12 cellular contexts compared by ENCODE assay signal in the genomic region with DNA sequence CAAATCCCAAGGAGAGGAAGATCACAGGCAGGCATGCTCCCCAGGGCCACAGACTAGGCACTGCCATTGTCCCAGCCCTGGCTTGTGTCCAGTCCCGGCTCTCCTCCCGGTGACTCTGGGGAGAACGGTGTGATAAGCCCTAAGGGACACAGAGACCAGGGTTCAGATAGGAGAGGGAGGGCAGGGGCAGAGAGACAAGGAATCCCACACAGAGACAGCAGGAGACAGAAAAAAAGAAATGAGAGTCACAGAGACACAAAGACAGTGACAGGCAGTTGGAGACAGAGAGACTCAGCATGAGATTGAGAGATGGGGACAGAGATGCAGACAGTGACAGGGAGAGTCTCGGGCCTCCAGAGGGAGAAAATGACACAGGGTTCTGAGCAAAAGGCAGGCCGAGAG. TPM values are rescaled to one million over a fixed set of nuclear protein-coding genes. Genes with fewer than 3 reads are reported as not detected.
DNase-seq lines count a peak whose midpoint lies in the region; ATAC-seq, FAIRE-seq and TF ChIP-seq lines count a peak whose summit lies in the region.
"Had no signal": no experiment of that assay in that cellular context is flagged by ENCODE, and none has a peak within 500 bp of the region (broad histone marks: within the 10 kb centered on the region; RNA-seq: fewer than 3 reads in every experiment).

No MANE protein-coding gene starts in this region.

- TF ChIP-seq CTCF in astrocyte (IDR thresholded peaks at IDR 0.05; ENCODE audit: insufficient read depth, low read depth, low read length) (no peak), HepG2 (CRISPR knock-in tag; IDR thresholded peaks at IDR 0.05) (no peak), testis (IDR thresholded peaks at IDR 0.05) (no peak)

- H3K9me3 ChIP-seq in astrocyte (ENCODE audit: insufficient read depth, low read depth, low read length) (no peaks in the 10 kb centered on the region), HepG2 (ENCODE audit: low read length) (no peaks in the 10 kb centered on the region), testis (no peaks in the 10 kb centered on the region), aorta (ENCODE audit: control insufficient read depth, low read length) (no peaks in the 10 kb centered on the region)

- peak overlapping the region; percentile 86 for H3K4me2 ChIP-seq in astrocyte (ENCODE audit: low read length)
- peak overlapping the region; percentile 68; the same call in 1 of the 2 replicates for H3K4me2 ChIP-seq in HepG2 (ENCODE audit: low read depth, low read length)

- H3K36me3 ChIP-seq in astrocyte (ENCODE audit: insufficient read depth, low read length) (no peaks in the 10 kb centered on the region), HepG2 (replicated peaks in 1 of 2; ENCODE audit: control insufficient read depth in 1 of 2, insufficient read depth in 2 of 2, low read length in 2 of 2) (no peaks in the 10 kb centered on the region), testis (ENCODE audit: low read depth, missing control alignments) (no peaks in the 10 kb centered on the region), aorta (ENCODE audit: control insufficient read depth in 1 of 2, insufficient read depth in 2 of 2, low read length in 1 of 2) (no peaks in the 10 kb centered on the region)

- POLR2A ChIA-PET in HepG2 (lab: Yijun Ruan, JAX): no interaction called here

- H3K27ac ChIP-seq in astrocyte (ENCODE audit: low read depth, low read length) (no peak overlapping the region), HepG2 (ENCODE audit: extremely low read length, insufficient read depth, low read length) (no peak overlapping the region), testis (no peak overlapping the region), aorta (ENCODE audit: low read depth in 1 of 2, low read length in 2 of 2) (no peak overlapping the region)

- H3K27me3 ChIP-seq in astrocyte (ENCODE audit: insufficient read depth, low read length) (peaks cover 60% of the 10 kb centered on the region), HepG2 (ENCODE audit: control insufficient read depth in 1 of 2, insufficient read depth in 2 of 2, low read length in 2 of 2) (peaks cover 23 to 81% of the 10 kb centered on the region in 2 experiments), testis (no peaks in the 10 kb centered on the region), aorta (ENCODE audit: control insufficient read depth in 1 of 2, insufficient read depth in 2 of 2, low read length in 1 of 2) (no peaks in the 10 kb centered on the region)

- TF ChIP-seq EP300 in HepG2 (IDR thresholded peaks at IDR 0.05; ENCODE audit: low read depth in 2 of 2, low read length in 2 of 2) (no peak), HepG2 (CRISPR knock-in tag; IDR thresholded peaks at IDR 0.05; ENCODE audit: borderline replicate concordance) (no peak)

- WGBS in HepG2 (ENCODE audit: low lambda C conversion rate): 0% methylated on average over 5 of the region's 5 CpGs
- 13 to 25% methylated on average over 5 of the region's 5 CpGs for whole genome bisulfite sequencing in testis, 2 donors
- WGBS in aorta, 2 donors: 19 to 28% methylated on average over 5 of the region's 5 CpGs

- peaks cover 26% of the 10 kb centered on the region for H3K4me1 Mint-ChIP-seq in activated naive CD8-positive, alpha-beta T cell (ENCODE audit: low read depth)
- H3K4me1 Mint-ChIP-seq in activated naive CD8-positive, alpha-beta T cell treated with anti-CD3 and anti-CD28 coated beads for 36 hours: peaks cover 21% of the 10 kb centered on the region
- peaks cover 11% of the 10 kb centered on the region for H3K4me1 Mint-ChIP-seq in astrocyte (ENCODE audit: low read depth, unreplicated experiment)

- in situ Hi-C loops in HepG2 (cut with HindIII; ENCODE audit: extremely low pct_ligation_motif_present, low pct_unique_long_range_greater_than_20kb): no loop called here

- TF ChIP-seq RAD21 in HepG2 (CRISPR knock-in tag; IDR thresholded peaks at IDR 0.05): no peak

- peaks cover 21% of the 10 kb centered on the region for H3K27me3 Mint-ChIP-seq in activated naive CD8-positive, alpha-beta T cell
- peaks cover 54% of the 10 kb centered on the region for H3K27me3 Mint-ChIP-seq in activated naive CD8-positive, alpha-beta T cell treated with anti-CD3 and anti-CD28 coated beads for 36 hours
- peaks cover 77% of the 10 kb centered on the region for H3K27me3 Mint-ChIP-seq in astrocyte (ENCODE audit: low read depth, unreplicated experiment)

- H2AFZ ChIP-seq in astrocyte (ENCODE audit: low read depth, low read length): peak overlapping the region; percentile 37
- no peak overlapping the region for H2AFZ ChIP-seq in HepG2 (ENCODE audit: low read length)

- no peaks in the 10 kb centered on the region for H3K9me3 Mint-ChIP-seq in activated naive CD8-positive, alpha-beta T cell (ENCODE audit: low read depth)
- H3K9me3 Mint-ChIP-seq in activated naive CD8-positive, alpha-beta T cell treated with anti-CD3 and anti-CD28 coated beads for 36 hours: no peaks in the 10 kb centered on the region
- peaks cover 4% of the 10 kb centered on the region for H3K9me3 Mint-ChIP-seq in astrocyte (ENCODE audit: unreplicated experiment)

- no peaks in the 10 kb centered on the region for H3K36me3 Mint-ChIP-seq in activated naive CD8-positive, alpha-beta T cell
- H3K36me3 Mint-ChIP-seq in activated naive CD8-positive, alpha-beta T cell treated with anti-CD3 and anti-CD28 coated beads for 36 hours: no peaks in the 10 kb centered on the region
- H3K36me3 Mint-ChIP-seq in astrocyte (ENCODE audit: low read depth, unreplicated experiment): peaks cover 2% of the 10 kb centered on the region

- CTCF ChIA-PET in HepG2 (lab: Yijun Ruan, JAX; ENCODE audit: low intra/inter-chr PET ratio, low total read pairs): interaction anchor here (3.8 kb wide), 1 partner anchor 20 kb away, joined by 21 read pairs; no protein-coding TSS in a partner anchor

- H3K4me3 Mint-ChIP-seq in activated naive CD8-positive, alpha-beta T cell: peak overlapping the region; percentile 42
- H3K4me3 Mint-ChIP-seq in activated naive CD8-positive, alpha-beta T cell treated with anti-CD3 and anti-CD28 coated beads for 36 hours: no peak overlapping the region
- H3K4me3 Mint-ChIP-seq in astrocyte (ENCODE audit: unreplicated experiment): peak overlapping the region; percentile 60

- H3K4me1 ChIP-seq in astrocyte (ENCODE audit: insufficient read depth, low read length) (peaks cover 16% of the 10 kb centered on the region), HepG2 (ENCODE audit: insufficient read depth, low read length) (peaks cover 24% of the 10 kb centered on the region), testis (peaks cover 35% of the 10 kb centered on the region), aorta (ENCODE audit: control insufficient read depth in 1 of 2, insufficient read depth in 2 of 2, low read length in 2 of 2) (no peaks in the 10 kb centered on the region)

- ATAC-seq in HepG2: peak; percentile 46
- ATAC-seq in GM21381 (IDR thresholded peaks at IDR 0.05; ENCODE audit: unreplicated experiment): no peak
- ATAC-seq in aorta (ENCODE audit: low FRiP score): no peak

- no peak overlapping the region for H3K4me3 ChIP-seq in astrocyte (ENCODE audit: insufficient read depth, low read depth, low read length)
- peak overlapping the region in 2 of 3 experiments; percentile 16 to 55; a peak in 2 of 6 replicates for H3K4me3 ChIP-seq in HepG2 (replicated peaks in 1 of 3; ENCODE audit: insufficient read depth in 1 of 3, low read depth in 2 of 3, low read length in 3 of 3)
- H3K4me3 ChIP-seq in testis: peak overlapping the region in 1 of 2 donors; percentile 45
- H3K4me3 ChIP-seq in aorta (ENCODE audit: low read length in 2 of 2): no peak overlapping the region

- peaks cover 4% of the 10 kb centered on the region for H4K20me1 ChIP-seq in astrocyte (ENCODE audit: insufficient read depth, low read length)
- H4K20me1 ChIP-seq in HepG2 (ENCODE audit: insufficient read depth, low read length): 0 out of 2 replicates have a peak, but pooled peaks cover 2% of the 10 kb centered on the region

- no peak overlapping the region for H3K27ac Mint-ChIP-seq in activated naive CD8-positive, alpha-beta T cell
- no peak overlapping the region for H3K27ac Mint-ChIP-seq in activated naive CD8-positive, alpha-beta T cell treated with anti-CD3 and anti-CD28 coated beads for 36 hours
- no peak overlapping the region for H3K27ac Mint-ChIP-seq in astrocyte (ENCODE audit: unreplicated experiment)

- no TSS peak for BruUV-seq in HepG2 (replicated peaks; lab: Mats Ljungman, UMichigan)

- FAIRE-seq in astrocyte (lab: Jason Lieb, UNC) (no peak), HepG2 (lab: Jason Lieb, UNC) (no peak)

- no peak for DNase-seq in activated naive CD8-positive, alpha-beta T cell treated with anti-CD3 and anti-CD28 coated beads for 36 hours
- DNase-seq in astrocyte (ENCODE audit: low read depth) (no peak), HepG2 (ENCODE audit: low spot score) (no peak), testis (peak; percentile 84), occipital lobe (lab: John Stamatoyannopoulos, UW) (no peak), aorta (no peak)
- DNase-seq: amniotic stem cell; CD4-positive, alpha-beta memory T cell; midbrain had no signal

- intact Hi-C loops in HepG2 (cut with micrococcal nuclease; ENCODE audit: unreplicated experiment) (no loop called here), testis (cut with DNase I; ENCODE audit: low total_unique reads) (no loop called here), aorta (cut with DNase I) (no loop called here)

- no peaks in the 10 kb centered on the region for H3K79me2 ChIP-seq in astrocyte (ENCODE audit: insufficient read depth, low read length)
- no peaks in the 10 kb centered on the region for H3K79me2 ChIP-seq in HepG2 (ENCODE audit: insufficient read depth, low read length)

- TF ChIP-seq POLR2A in HepG2 (IDR thresholded peaks at IDR 0.05; ENCODE audit: insufficient read depth in 1 of 2, low read depth in 2 of 2, low read length in 2 of 2) (no peak), testis (IDR thresholded peaks at IDR 0.05) (no peak)

- H3K9ac ChIP-seq in astrocyte (ENCODE audit: low read length) (no peak overlapping the region), HepG2 (ENCODE audit: insufficient read depth, low read depth, low read length) (no peak overlapping the region)

RNA-seq across cellular contexts. Expression of a gene that starts 0.4 kb away (rescaled TPM):
- total RNA-seq in activated naive CD8-positive, alpha-beta T cell treated with anti-CD3 and anti-CD28 coated beads for 36 hours: under 1 TPM; 0.12 to 0.20 TPM
- 0.05 TPM in 1 of 2 replicates, not detected in the other for total RNA-seq in astrocyte
- not detected in 2 replicates for total RNA-seq in HepG2 (2016; rRNA removed; fragmentation: Illumina TruSeq; extraction: Trizol)
- not detected in 2 replicates for total RNA-seq in HepG2 (2016; cell fraction: cytosol; rRNA removed; fragmentation: Illumina TruSeq; extraction: Trizol; ENCODE audit: low read depth)
- total RNA-seq in HepG2 (2016; cell fraction: insoluble cytoplasmic fraction; rRNA removed; fragmentation: Illumina TruSeq; extraction: Trizol): not detected in 2 replicates
- not detected in 2 replicates for total RNA-seq in HepG2 (2016; cell fraction: membrane; rRNA removed; fragmentation: Illumina TruSeq; extraction: Trizol)
- total RNA-seq in HepG2 (2016; cell fraction: nucleus; rRNA removed; fragmentation: Illumina TruSeq; extraction: Trizol): not detected in 2 replicates
- not detected in 2 replicates for polyA plus RNA-seq in HepG2 (2011; rRNA removed)
- not detected in 2 replicates for polyA plus RNA-seq in HepG2 (2011; cell fraction: cytosol; rRNA removed)
- not detected in 2 replicates for polyA plus RNA-seq in HepG2 (2011; cell fraction: nucleus; rRNA removed)
- polyA plus RNA-seq in HepG2 (2012): not detected in 2 replicates
- polyA plus RNA-seq in HepG2 (2016; cell fraction: cytosol; fragmentation: Illumina TruSeq; extraction: Trizol; ENCODE audit: low read depth): not detected in 2 replicates
- not detected in 2 replicates for polyA plus RNA-seq in HepG2 (2016; cell fraction: insoluble cytoplasmic fraction; fragmentation: Illumina TruSeq; extraction: Trizol; ENCODE audit: low read depth)
- polyA plus RNA-seq in HepG2 (2016; cell fraction: membrane; fragmentation: Illumina TruSeq; extraction: Trizol; ENCODE audit: low read depth): not detected in 2 replicates
- polyA plus RNA-seq in HepG2 (2016; cell fraction: nucleus; fragmentation: Illumina TruSeq; extraction: Trizol; ENCODE audit: insufficient read depth, low read depth): not detected in 2 replicates
- not detected in 2 replicates for polyA minus RNA-seq in HepG2 (2011; rRNA and poly(A)+ RNA removed; ENCODE audit: low replicate concordance)
- polyA minus RNA-seq in HepG2 (2011; cell fraction: cytosol; rRNA and poly(A)+ RNA removed): not detected in 2 replicates
- not detected in 2 replicates for polyA minus RNA-seq in HepG2 (2011; cell fraction: nucleus; rRNA and poly(A)+ RNA removed)
- 1 to 10 TPM; 6.4 to 7.0 TPM for total RNA-seq in testis
- 1.5 TPM for polyA plus RNA-seq in testis (ENCODE audit: insufficient read depth, low read depth, low replicate concordance)
- 0.31 TPM for total RNA-seq in occipital lobe
- total RNA-seq in aorta: under 1 TPM in 1 of 2 donors, not detected in 1; 0.51 TPM
- not detected for polyA plus RNA-seq in aorta
- total RNA-seq: M059J had no signal
- polyA plus RNA-seq: CD4-positive, alpha-beta memory T cell had no signal

RNA-seq across cellular contexts. Expression of a gene that starts 2.1 kb away (rescaled TPM):
- total RNA-seq in activated naive CD8-positive, alpha-beta T cell treated with anti-CD3 and anti-CD28 coated beads for 36 hours: 1 to 10 TPM; 3.4 to 4.0 TPM
- total RNA-seq in astrocyte (0.10 and 0.27 TPM in 2 replicates), HepG2 (2016; rRNA removed; fragmentation: Illumina TruSeq; extraction: Trizol) (not detected in 2 replicates), testis (10 to 100 TPM; 14.6 to 38.8 TPM), occipital lobe (not detected), aorta (1 to 10 TPM; 1.2 to 3.5 TPM)
- total RNA-seq in HepG2 (2016; cell fraction: cytosol; rRNA removed; fragmentation: Illumina TruSeq; extraction: Trizol; ENCODE audit: low read depth): not detected in 2 replicates
- not detected in 2 replicates for total RNA-seq in HepG2 (2016; cell fraction: insoluble cytoplasmic fraction; rRNA removed; fragmentation: Illumina TruSeq; extraction: Trizol)
- not detected in 2 replicates for total RNA-seq in HepG2 (2016; cell fraction: membrane; rRNA removed; fragmentation: Illumina TruSeq; extraction: Trizol)
- not detected in 2 replicates for total RNA-seq in HepG2 (2016; cell fraction: nucleus; rRNA removed; fragmentation: Illumina TruSeq; extraction: Trizol)
- polyA plus RNA-seq in HepG2 (2011; rRNA removed) (not detected in 2 replicates), testis (ENCODE audit: insufficient read depth, low read depth, low replicate concordance) (4.7 TPM), aorta (under 1 TPM; 0.50 to 0.56 TPM)
- not detected in 2 replicates for polyA plus RNA-seq in HepG2 (2011; cell fraction: cytosol; rRNA removed)
- polyA plus RNA-seq in HepG2 (2011; cell fraction: nucleus; rRNA removed): not detected in 2 replicates
- not detected in 2 replicates for polyA plus RNA-seq in HepG2 (2012)
- polyA plus RNA-seq in HepG2 (2016; cell fraction: cytosol; fragmentation: Illumina TruSeq; extraction: Trizol; ENCODE audit: low read depth): not detected in 2 replicates
- not detected in 2 replicates for polyA plus RNA-seq in HepG2 (2016; cell fraction: insoluble cytoplasmic fraction; fragmentation: Illumina TruSeq; extraction: Trizol; ENCODE audit: low read depth)
- not detected in 2 replicates for polyA plus RNA-seq in HepG2 (2016; cell fraction: membrane; fragmentation: Illumina TruSeq; extraction: Trizol; ENCODE audit: low read depth)
- polyA plus RNA-seq in HepG2 (2016; cell fraction: nucleus; fragmentation: Illumina TruSeq; extraction: Trizol; ENCODE audit: insufficient read depth, low read depth): not detected in 2 replicates
- polyA minus RNA-seq in HepG2 (2011; rRNA and poly(A)+ RNA removed; ENCODE audit: low replicate concordance): 0.08 and 0.19 TPM in 2 replicates
- polyA minus RNA-seq in HepG2 (2011; cell fraction: cytosol; rRNA and poly(A)+ RNA removed): not detected in 2 replicates
- polyA minus RNA-seq in HepG2 (2011; cell fraction: nucleus; rRNA and poly(A)+ RNA removed): not detected in 2 replicates
- total RNA-seq: M059J had no signal
- polyA plus RNA-seq: CD4-positive, alpha-beta memory T cell had no signal

RNA-seq across cellular contexts. Expression of a gene that starts 35.0 kb away (rescaled TPM):
- not detected for total RNA-seq in activated naive CD8-positive, alpha-beta T cell treated with anti-CD3 and anti-CD28 coated beads for 36 hours
- 8.5 and 17.3 TPM in 2 replicates for total RNA-seq in astrocyte
- total RNA-seq in HepG2 (2016; rRNA removed; fragmentation: Illumina TruSeq; extraction: Trizol): 0.06 and 0.27 TPM in 2 replicates
- not detected in 2 replicates for total RNA-seq in HepG2 (2016; cell fraction: cytosol; rRNA removed; fragmentation: Illumina TruSeq; extraction: Trizol; ENCODE audit: low read depth)
- total RNA-seq in HepG2 (2016; cell fraction: insoluble cytoplasmic fraction; rRNA removed; fragmentation: Illumina TruSeq; extraction: Trizol): 0.09 TPM in 1 of 2 replicates, not detected in the other
- total RNA-seq in HepG2 (2016; cell fraction: membrane; rRNA removed; fragmentation: Illumina TruSeq; extraction: Trizol): 0.07 TPM in 1 of 2 replicates, not detected in the other
- not detected in 2 replicates for total RNA-seq in HepG2 (2016; cell fraction: nucleus; rRNA removed; fragmentation: Illumina TruSeq; extraction: Trizol)
- polyA plus RNA-seq in HepG2 (2011; rRNA removed): 0.39 and 0.41 TPM in 2 replicates
- polyA plus RNA-seq in HepG2 (2011; cell fraction: cytosol; rRNA removed): 0.12 and 0.20 TPM in 2 replicates
- polyA plus RNA-seq in HepG2 (2011; cell fraction: nucleus; rRNA removed): 1.7 and 2.6 TPM in 2 replicates
- polyA plus RNA-seq in HepG2 (2012): 0.03 and 0.21 TPM in 2 replicates
- polyA plus RNA-seq in HepG2 (2016; cell fraction: cytosol; fragmentation: Illumina TruSeq; extraction: Trizol; ENCODE audit: low read depth): 0.10 TPM in 1 of 2 replicates, not detected in the other
- not detected in 2 replicates for polyA plus RNA-seq in HepG2 (2016; cell fraction: insoluble cytoplasmic fraction; fragmentation: Illumina TruSeq; extraction: Trizol; ENCODE audit: low read depth)
- polyA plus RNA-seq in HepG2 (2016; cell fraction: membrane; fragmentation: Illumina TruSeq; extraction: Trizol; ENCODE audit: low read depth): 0.06 and 0.17 TPM in 2 replicates
- polyA plus RNA-seq in HepG2 (2016; cell fraction: nucleus; fragmentation: Illumina TruSeq; extraction: Trizol; ENCODE audit: insufficient read depth, low read depth): 0.79 and 1.1 TPM in 2 replicates
- polyA minus RNA-seq in HepG2 (2011; rRNA and poly(A)+ RNA removed; ENCODE audit: low replicate concordance): 0.20 and 0.98 TPM in 2 replicates
- polyA minus RNA-seq in HepG2 (2011; cell fraction: cytosol; rRNA and poly(A)+ RNA removed): not detected in 2 replicates
- 0.13 and 0.50 TPM in 2 replicates for polyA minus RNA-seq in HepG2 (2011; cell fraction: nucleus; rRNA and poly(A)+ RNA removed)
- total RNA-seq in testis: 10 to 100 TPM; 13.8 TPM
- 10.5 TPM for polyA plus RNA-seq in testis (ENCODE audit: insufficient read depth, low read depth, low replicate concordance)
- 0.31 TPM for total RNA-seq in occipital lobe
- total RNA-seq in aorta: 10 to 100 TPM; 17.4 to 32.9 TPM
- 10 to 100 TPM in 1 of 2 donors, 1 to 10 TPM in 1; 5.6 to 46.6 TPM for polyA plus RNA-seq in aorta
- polyA plus RNA-seq: CD4-positive, alpha-beta memory T cell had no signal

RNA-seq across cellular contexts. Expression of a gene that starts 41.9 kb away (rescaled TPM):
- 100 to 1,000 TPM; 186 TPM for total RNA-seq in activated naive CD8-positive, alpha-beta T cell treated with anti-CD3 and anti-CD28 coated beads for 36 hours
- total RNA-seq in astrocyte: 0.89 and 1.1 TPM in 2 replicates
- 0.59 and 0.73 TPM in 2 replicates for total RNA-seq in HepG2 (2016; rRNA removed; fragmentation: Illumina TruSeq; extraction: Trizol)
- total RNA-seq in HepG2 (2016; cell fraction: cytosol; rRNA removed; fragmentation: Illumina TruSeq; extraction: Trizol; ENCODE audit: low read depth): 0.35 and 0.51 TPM in 2 replicates
- total RNA-seq in HepG2 (2016; cell fraction: insoluble cytoplasmic fraction; rRNA removed; fragmentation: Illumina TruSeq; extraction: Trizol): 0.34 and 1.2 TPM in 2 replicates
- total RNA-seq in HepG2 (2016; cell fraction: membrane; rRNA removed; fragmentation: Illumina TruSeq; extraction: Trizol): 0.52 and 1.0 TPM in 2 replicates
- 0.75 and 0.85 TPM in 2 replicates for total RNA-seq in HepG2 (2016; cell fraction: nucleus; rRNA removed; fragmentation: Illumina TruSeq; extraction: Trizol)
- 0.56 and 0.57 TPM in 2 replicates for polyA plus RNA-seq in HepG2 (2011; rRNA removed)
- polyA plus RNA-seq in HepG2 (2011; cell fraction: cytosol; rRNA removed): 0.55 and 0.78 TPM in 2 replicates
- 0.16 and 0.47 TPM in 2 replicates for polyA plus RNA-seq in HepG2 (2011; cell fraction: nucleus; rRNA removed)
- polyA plus RNA-seq in HepG2 (2012): 0.79 and 1.0 TPM in 2 replicates
- 0.62 and 0.67 TPM in 2 replicates for polyA plus RNA-seq in HepG2 (2016; cell fraction: cytosol; fragmentation: Illumina TruSeq; extraction: Trizol; ENCODE audit: low read depth)
- polyA plus RNA-seq in HepG2 (2016; cell fraction: insoluble cytoplasmic fraction; fragmentation: Illumina TruSeq; extraction: Trizol; ENCODE audit: low read depth): 1.3 and 1.8 TPM in 2 replicates
- polyA plus RNA-seq in HepG2 (2016; cell fraction: membrane; fragmentation: Illumina TruSeq; extraction: Trizol; ENCODE audit: low read depth): 0.71 and 1.1 TPM in 2 replicates
- polyA plus RNA-seq in HepG2 (2016; cell fraction: nucleus; fragmentation: Illumina TruSeq; extraction: Trizol; ENCODE audit: insufficient read depth, low read depth): 1.0 and 1.8 TPM in 2 replicates
- polyA minus RNA-seq in HepG2 (2011; rRNA and poly(A)+ RNA removed; ENCODE audit: low replicate concordance): 0.72 and 1.9 TPM in 2 replicates
- polyA minus RNA-seq in HepG2 (2011; cell fraction: cytosol; rRNA and poly(A)+ RNA removed): 0.62 TPM in 1 of 2 replicates, not detected in the other
- polyA minus RNA-seq in HepG2 (2011; cell fraction: nucleus; rRNA and poly(A)+ RNA removed): not detected in 2 replicates
- total RNA-seq in testis: 1 to 10 TPM in 1 of 2 donors, not detected in 1; 3.1 TPM
- polyA plus RNA-seq in testis (ENCODE audit: insufficient read depth, low read depth, low replicate concordance): 1.3 TPM
- total RNA-seq in occipital lobe: not detected
- total RNA-seq in aorta: 1 to 10 TPM; 2.7 to 2.9 TPM
- under 1 TPM in 1 of 2 donors, not detected in 1; 0.38 TPM for polyA plus RNA-seq in aorta

Comparison
In these comparisons a context has a peak if more than half of its experiments do, and no peak if none do; other contexts are left out.
1. H3K4me3 ChIP-seq: peak in HepG2 (2 of 3); none in astrocyte (single experiment) and aorta (0 of 2).